Comparison of ENCODE assay signal across 1 cellular context in the genomic region with DNA sequence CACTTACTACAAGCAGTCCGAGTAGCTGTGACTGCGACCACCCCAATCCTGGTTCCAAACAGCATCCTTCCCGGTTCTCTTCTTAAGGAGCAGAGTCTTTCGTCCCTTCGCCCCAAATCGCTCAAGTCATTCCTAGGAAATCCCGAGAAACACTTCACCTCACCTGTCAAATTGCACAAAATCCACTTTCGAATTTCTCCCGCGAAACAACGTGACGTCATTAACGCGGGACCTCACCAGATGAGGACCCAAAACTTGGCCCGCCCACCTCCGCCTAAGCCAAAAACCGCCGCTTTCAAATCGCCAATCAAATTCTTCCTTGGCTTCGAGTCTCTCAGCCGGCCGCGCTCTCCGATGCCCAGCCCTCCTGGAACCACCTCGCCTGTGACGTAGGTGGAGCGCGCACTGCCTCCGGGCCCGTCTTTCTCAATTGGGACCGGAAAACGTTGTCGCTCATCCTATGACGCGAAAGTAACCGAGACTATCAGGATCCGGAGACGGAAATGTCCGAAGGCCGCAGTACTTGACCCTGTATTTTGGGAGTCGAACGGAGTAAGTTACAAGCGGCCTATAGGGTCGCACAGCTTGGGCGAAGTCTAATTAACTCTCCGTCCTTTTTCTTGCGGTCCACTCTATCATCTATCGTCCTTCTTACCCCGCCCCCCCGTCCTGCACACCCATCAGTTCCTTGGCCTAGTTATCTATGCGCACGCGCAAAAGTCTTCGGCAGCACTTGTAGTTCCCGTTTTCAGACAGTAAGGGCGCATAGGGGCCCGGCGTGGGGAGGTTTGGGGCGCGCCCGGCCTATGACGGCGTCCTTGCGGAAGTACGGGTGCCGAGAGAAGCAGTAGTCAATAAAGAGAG.
A peak's percentile ranks its signal among the peaks of the same experiment; 100 is the strongest.
TF ChIP-seq lines count a peak whose summit lies in the region.

LARP7 (plus strand) TSS at position 456 of the 864 bp plus-strand sequence. CDS start 7,527 bp downstream, outside the sequence.
A gene with protein sequence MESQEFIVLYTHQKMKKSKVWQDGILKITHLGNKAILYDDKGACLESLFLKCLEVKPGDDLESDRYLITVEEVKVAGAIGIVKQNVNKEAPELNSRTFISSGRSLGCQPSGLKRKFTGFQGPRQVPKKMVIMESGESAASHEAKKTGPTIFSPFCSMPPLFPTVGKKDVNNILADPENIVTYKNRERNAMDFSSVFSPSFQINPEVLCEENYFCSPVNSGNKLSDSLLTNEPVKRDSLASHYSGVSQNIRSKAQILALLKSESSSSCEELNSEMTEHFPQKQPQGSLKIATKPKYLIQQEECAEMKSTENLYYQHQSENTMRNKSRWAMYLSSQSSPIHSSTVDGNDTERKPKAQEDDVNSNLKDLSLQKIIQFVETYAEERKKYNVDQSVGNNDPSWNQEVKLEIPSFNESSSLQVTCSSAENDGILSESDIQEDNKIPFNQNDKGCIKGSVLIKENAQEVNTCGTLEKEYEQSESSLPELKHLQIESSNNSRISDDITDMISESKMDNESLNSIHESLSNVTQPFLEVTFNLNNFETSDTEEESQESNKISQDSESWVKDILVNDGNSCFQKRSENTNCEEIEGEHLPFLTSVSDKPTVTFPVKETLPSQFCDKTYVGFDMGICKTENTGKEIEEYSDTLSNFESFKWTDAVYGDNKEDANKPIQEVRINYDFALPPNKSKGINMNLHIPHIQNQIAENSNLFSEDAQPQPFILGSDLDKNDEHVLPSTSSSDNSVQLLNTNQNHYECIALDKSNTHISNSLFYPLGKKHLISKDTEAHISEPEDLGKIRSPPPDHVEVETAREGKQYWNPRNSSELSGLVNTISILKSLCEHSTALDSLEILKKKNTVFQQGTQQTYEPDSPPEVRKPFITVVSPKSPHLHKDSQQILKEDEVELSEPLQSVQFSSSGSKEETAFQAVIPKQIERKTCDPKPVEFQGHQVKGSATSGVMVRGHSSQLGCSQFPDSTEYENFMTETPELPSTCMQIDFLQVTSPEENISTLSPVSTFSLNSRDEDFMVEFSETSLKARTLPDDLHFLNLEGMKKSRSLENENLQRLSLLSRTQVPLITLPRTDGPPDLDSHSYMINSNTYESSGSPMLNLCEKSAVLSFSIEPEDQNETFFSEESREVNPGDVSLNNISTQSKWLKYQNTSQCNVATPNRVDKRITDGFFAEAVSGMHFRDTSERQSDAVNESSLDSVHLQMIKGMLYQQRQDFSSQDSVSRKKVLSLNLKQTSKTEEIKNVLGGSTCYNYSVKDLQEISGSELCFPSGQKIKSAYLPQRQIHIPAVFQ (N-terminal part only) (minus strand): TSS at position 222 of the 864 bp plus-strand sequence. CDS start 3,733 bp downstream, outside the sequence.

TF ChIP-seq in HepG2, 621 proteins besides CTCF, POLR2A, EP300 and RAD21 (continues in another document):
- TF ChIP-seq GMEB2 (CRISPR knock-in tag; IDR thresholded peaks at IDR 0.05; ENCODE audit: low read depth) (peak; percentile 34; the same call in 1 of the 2 replicates), MNT (IDR thresholded peaks at IDR 0.05) (peak; percentile 38), ZNF703 (CRISPR knock-in tag; IDR thresholded peaks at IDR 0.05; ENCODE audit: borderline replicate concordance) (no peak; the same call in 1 of the 2 replicates), ZNF383 (CRISPR knock-in tag; IDR thresholded peaks at IDR 0.05; ENCODE audit: borderline replicate concordance) (no peak), ZC3H4 (CRISPR knock-in tag; IDR thresholded peaks at IDR 0.05; ENCODE audit: borderline replicate concordance) (no peak), CHD4 (IDR thresholded peaks at IDR 0.05; ENCODE audit: borderline replicate concordance, low read length) (no peak), ZNF670 (CRISPR knock-in tag; IDR thresholded peaks at IDR 0.05; ENCODE audit: borderline replicate concordance) (0 out of 2 replicates have a peak, but pooled peaks have one; percentile 39), FOSL1 (CRISPR knock-in tag; IDR thresholded peaks at IDR 0.05; ENCODE audit: borderline replicate concordance) (no peak), ZFP37 (CRISPR knock-in tag; IDR thresholded peaks at IDR 0.05; ENCODE audit: borderline replicate concordance) (peak; percentile 81; the same call in 1 of the 2 replicates), DMAP1 (CRISPR knock-in tag; IDR thresholded peaks at IDR 0.05) (peak; percentile 75; the same call in 1 of the 2 replicates), ZNF263 (CRISPR knock-in tag; IDR thresholded peaks at IDR 0.05) (0 out of 2 replicates have a peak, but pooled peaks have one; percentile 10), ARID4A (CRISPR knock-in tag; IDR thresholded peaks at IDR 0.05; ENCODE audit: borderline replicate concordance) (peak; percentile 96), ATF7-NPFF (CRISPR knock-in tag; IDR thresholded peaks at IDR 0.05; ENCODE audit: low read depth) (peak; percentile 41; the same call in 1 of the 2 replicates), EEA1 (CRISPR knock-in tag; IDR thresholded peaks at IDR 0.05; ENCODE audit: borderline replicate concordance) (no peak), HNRNPUL1 (IDR thresholded peaks at IDR 0.05; ENCODE audit: low read depth, low read length) (no peak), ZNF317 (CRISPR knock-in tag; IDR thresholded peaks at IDR 0.05) (peak; percentile 51), KDM2A (CRISPR knock-in tag; IDR thresholded peaks at IDR 0.05; ENCODE audit: borderline replicate concordance, low read depth) (peak; percentile 80; the same call in 1 of the 2 replicates), RBFOX2 (IDR thresholded peaks at IDR 0.05; ENCODE audit: low read depth, low read length) (no peak), LBX2 (CRISPR knock-in tag; IDR thresholded peaks at IDR 0.05; ENCODE audit: borderline replicate concordance) (peak; percentile 32; the same call in 1 of the 2 replicates), CREM (IDR thresholded peaks at IDR 0.05) (peak; percentile 99), CREM (CRISPR knock-in tag; IDR thresholded peaks at IDR 0.05) (peak; percentile 81), RAD51 (IDR thresholded peaks at IDR 0.05; ENCODE audit: borderline replicate concordance) (no peak), ZNF562 (CRISPR knock-in tag; IDR thresholded peaks at IDR 0.05; ENCODE audit: borderline replicate concordance) (no peak), RNF219 (CRISPR knock-in tag; IDR thresholded peaks at IDR 0.05) (no peak)
- TF ChIP-seq, protein P1, sequence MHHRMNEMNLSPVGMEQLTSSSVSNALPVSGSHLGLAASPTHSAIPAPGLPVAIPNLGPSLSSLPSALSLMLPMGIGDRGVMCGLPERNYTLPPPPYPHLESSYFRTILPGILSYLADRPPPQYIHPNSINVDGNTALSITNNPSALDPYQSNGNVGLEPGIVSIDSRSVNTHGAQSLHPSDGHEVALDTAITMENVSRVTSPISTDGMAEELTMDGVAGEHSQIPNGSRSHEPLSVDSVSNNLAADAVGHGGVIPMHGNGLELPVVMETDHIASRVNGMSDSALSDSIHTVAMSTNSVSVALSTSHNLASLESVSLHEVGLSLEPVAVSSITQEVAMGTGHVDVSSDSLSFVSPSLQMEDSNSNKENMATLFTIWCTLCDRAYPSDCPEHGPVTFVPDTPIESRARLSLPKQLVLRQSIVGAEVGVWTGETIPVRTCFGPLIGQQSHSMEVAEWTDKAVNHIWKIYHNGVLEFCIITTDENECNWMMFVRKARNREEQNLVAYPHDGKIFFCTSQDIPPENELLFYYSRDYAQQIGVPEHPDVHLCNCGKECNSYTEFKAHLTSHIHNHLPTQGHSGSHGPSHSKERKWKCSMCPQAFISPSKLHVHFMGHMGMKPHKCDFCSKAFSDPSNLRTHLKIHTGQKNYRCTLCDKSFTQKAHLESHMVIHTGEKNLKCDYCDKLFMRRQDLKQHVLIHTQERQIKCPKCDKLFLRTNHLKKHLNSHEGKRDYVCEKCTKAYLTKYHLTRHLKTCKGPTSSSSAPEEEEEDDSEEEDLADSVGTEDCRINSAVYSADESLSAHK (CRISPR knock-in tag; IDR thresholded peaks at IDR 0.05; ENCODE audit: borderline replicate concordance): no peak
- TF ChIP-seq, protein P2, sequence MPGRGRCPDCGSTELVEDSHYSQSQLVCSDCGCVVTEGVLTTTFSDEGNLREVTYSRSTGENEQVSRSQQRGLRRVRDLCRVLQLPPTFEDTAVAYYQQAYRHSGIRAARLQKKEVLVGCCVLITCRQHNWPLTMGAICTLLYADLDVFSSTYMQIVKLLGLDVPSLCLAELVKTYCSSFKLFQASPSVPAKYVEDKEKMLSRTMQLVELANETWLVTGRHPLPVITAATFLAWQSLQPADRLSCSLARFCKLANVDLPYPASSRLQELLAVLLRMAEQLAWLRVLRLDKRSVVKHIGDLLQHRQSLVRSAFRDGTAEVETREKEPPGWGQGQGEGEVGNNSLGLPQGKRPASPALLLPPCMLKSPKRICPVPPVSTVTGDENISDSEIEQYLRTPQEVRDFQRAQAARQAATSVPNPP (CRISPR knock-in tag; IDR thresholded peaks at IDR 0.05): 0 out of 2 replicates have a peak, but pooled peaks have one; percentile 68
- TF ChIP-seq, protein P3, sequence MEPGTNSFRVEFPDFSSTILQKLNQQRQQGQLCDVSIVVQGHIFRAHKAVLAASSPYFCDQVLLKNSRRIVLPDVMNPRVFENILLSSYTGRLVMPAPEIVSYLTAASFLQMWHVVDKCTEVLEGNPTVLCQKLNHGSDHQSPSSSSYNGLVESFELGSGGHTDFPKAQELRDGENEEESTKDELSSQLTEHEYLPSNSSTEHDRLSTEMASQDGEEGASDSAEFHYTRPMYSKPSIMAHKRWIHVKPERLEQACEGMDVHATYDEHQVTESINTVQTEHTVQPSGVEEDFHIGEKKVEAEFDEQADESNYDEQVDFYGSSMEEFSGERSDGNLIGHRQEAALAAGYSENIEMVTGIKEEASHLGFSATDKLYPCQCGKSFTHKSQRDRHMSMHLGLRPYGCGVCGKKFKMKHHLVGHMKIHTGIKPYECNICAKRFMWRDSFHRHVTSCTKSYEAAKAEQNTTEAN (CRISPR knock-in tag; conservative IDR thresholded peaks at IDR 0.05): 0 out of 2 replicates have a peak, but pooled peaks have one; percentile 58
- TF ChIP-seq, protein P4, sequence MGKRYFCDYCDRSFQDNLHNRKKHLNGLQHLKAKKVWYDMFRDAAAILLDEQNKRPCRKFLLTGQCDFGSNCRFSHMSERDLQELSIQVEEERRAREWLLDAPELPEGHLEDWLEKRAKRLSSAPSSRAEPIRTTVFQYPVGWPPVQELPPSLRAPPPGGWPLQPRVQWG (CRISPR knock-in tag; IDR thresholded peaks at IDR 0.05; ENCODE audit: borderline replicate concordance, low read depth): no peak
